In genomic region chr10:132363376-132363775, GRCh38 we compare ENCODE assay signal across 1 cellular context.
TF ChIP-seq lines count a peak whose summit lies in the region.

No MANE protein-coding gene starts in this region.

TF ChIP-seq in GM23338, 12 proteins besides CTCF, POLR2A, EP300 and RAD21 (continued from another document):
- TF ChIP-seq REST (IDR thresholded peaks at IDR 0.05; ENCODE audit: unreplicated experiment) (no peak), POLR2AphosphoS5 (IDR thresholded peaks at IDR 0.05; ENCODE audit: low read depth) (no peak), NANOG (IDR thresholded peaks at IDR 0.05; ENCODE audit: borderline replicate concordance) (no peak), EZH2phosphoT487 (IDR thresholded peaks at IDR 0.05; ENCODE audit: unreplicated experiment) (no peak), EZH2 (IDR thresholded peaks at IDR 0.05; ENCODE audit: low read depth, unreplicated experiment) (no peak), CREB1 (CRISPR knock-in tag; IDR thresholded peaks at IDR 0.05; ENCODE audit: low read depth) (no peak), ZNF462 (CRISPR knock-in tag; IDR thresholded peaks at IDR 0.05) (no peak)
